ENCODE assay signal across 2 cellular contexts in genomic region chr1:209873067-209873810, GRCh38.
TF ChIP-seq lines count a peak whose summit lies in the region.

No MANE protein-coding gene starts in this region.

TF ChIP-seq in SK-N-SH, 30 proteins besides CTCF, POLR2A, EP300 and RAD21 (continued from another document):
- TF ChIP-seq TEAD4 (IDR thresholded peaks at IDR 0.05; ENCODE audit: borderline replicate concordance, insufficient read depth): no peak
- no peak for TF ChIP-seq TAF1 (IDR thresholded peaks at IDR 0.05; ENCODE audit: borderline replicate concordance, low read depth, low read length)

TF ChIP-seq in SK-N-SH treated with all-trans-retinoic acid at 6 μM for 48 hours, 23 proteins besides CTCF, POLR2A, EP300 and RAD21 (continued from another document):
- TF ChIP-seq, protein P1, sequence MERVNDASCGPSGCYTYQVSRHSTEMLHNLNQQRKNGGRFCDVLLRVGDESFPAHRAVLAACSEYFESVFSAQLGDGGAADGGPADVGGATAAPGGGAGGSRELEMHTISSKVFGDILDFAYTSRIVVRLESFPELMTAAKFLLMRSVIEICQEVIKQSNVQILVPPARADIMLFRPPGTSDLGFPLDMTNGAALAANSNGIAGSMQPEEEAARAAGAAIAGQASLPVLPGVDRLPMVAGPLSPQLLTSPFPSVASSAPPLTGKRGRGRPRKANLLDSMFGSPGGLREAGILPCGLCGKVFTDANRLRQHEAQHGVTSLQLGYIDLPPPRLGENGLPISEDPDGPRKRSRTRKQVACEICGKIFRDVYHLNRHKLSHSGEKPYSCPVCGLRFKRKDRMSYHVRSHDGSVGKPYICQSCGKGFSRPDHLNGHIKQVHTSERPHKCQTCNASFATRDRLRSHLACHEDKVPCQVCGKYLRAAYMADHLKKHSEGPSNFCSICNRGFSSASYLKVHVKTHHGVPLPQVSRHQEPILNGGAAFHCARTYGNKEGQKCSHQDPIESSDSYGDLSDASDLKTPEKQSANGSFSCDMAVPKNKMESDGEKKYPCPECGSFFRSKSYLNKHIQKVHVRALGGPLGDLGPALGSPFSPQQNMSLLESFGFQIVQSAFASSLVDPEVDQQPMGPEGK (CRISPR knock-in tag; IDR thresholded peaks at IDR 0.05; ENCODE audit: borderline replicate concordance): no peak
- TF ChIP-seq ESRRG (CRISPR knock-in tag; IDR thresholded peaks at IDR 0.05): no peak
- TF ChIP-seq ZNF8 (CRISPR knock-in tag; IDR thresholded peaks at IDR 0.05): no peak
- TF ChIP-seq PPARA (CRISPR knock-in tag; IDR thresholded peaks at IDR 0.05; ENCODE audit: borderline replicate concordance): no peak
